ENCODE assay signal across 18 cellular contexts in genomic region chr14:69539631-69540410, GRCh38. TPM values are rescaled to one million over a fixed set of nuclear protein-coding genes. Genes with fewer than 3 reads are reported as not detected.
DNase-seq lines count a peak whose midpoint lies in the region; ATAC-seq and TF ChIP-seq lines count a peak whose summit lies in the region.
"Had no signal": no experiment of that assay in that cellular context is flagged by ENCODE, and none has a peak within 500 bp of the region (broad histone marks: within the 10 kb centered on the region; RNA-seq: fewer than 3 reads in every experiment).

No MANE protein-coding gene starts in this region.

- H3K9me3 ChIP-seq in adipocyte (ENCODE audit: control insufficient read depth, low read length) (peaks cover 6% of the 10 kb centered on the region), upper lobe of left lung (peaks cover 0 to 5% (median 2%) of the 10 kb centered on the region in 4 donors)

- H3K27me3 ChIP-seq in adipocyte (replicated peaks; ENCODE audit: control insufficient read depth, insufficient read depth, low read length): peaks cover 3% of the 10 kb centered on the region
- no peaks in the 10 kb centered on the region for H3K27me3 ChIP-seq in upper lobe of left lung

- H3K27ac Mint-ChIP-seq in glutamatergic neuron (ENCODE audit: unreplicated experiment): peak overlapping the region; percentile 43
- H3K27ac Mint-ChIP-seq: activated naive CD4-positive, alpha-beta T cell treated with anti-CD3 and anti-CD28 coated beads, Interleukin-2, amount 50 U/mL, for 24 hours; dendritic cell treated with granulocyte-macrophage colony-stimulating factor and Interleukin-4, amounts not matched to agents 40 ng/mL and 50 ng/mL, for 4 days; IgD-negative memory B cell; memory B cell had no signal

- DNase-seq in SIG-M5 treated with dmso at 0.1 percent for 504 hours (lab: John Stamatoyannopoulos, UW; ENCODE audit: unreplicated experiment) (peak; percentile 16), SIG-M5 (lab: John Stamatoyannopoulos, UW) (no peak), adipocyte (ENCODE audit: low read depth) (peak; percentile 46), glutamatergic neuron (no peak), upper lobe of left lung (peak; percentile 31 to 87), NCI-H2227 (lab: John Stamatoyannopoulos, UW; ENCODE audit: unreplicated experiment) (no peak), OCI-M2 (lab: John Stamatoyannopoulos, UW; ENCODE audit: unreplicated experiment) (no peak), NCI-H128 (lab: John Stamatoyannopoulos, UW; ENCODE audit: unreplicated experiment) (no peak)
- DNase-seq: activated CD8-positive, alpha-beta memory T cell treated with anti-CD3 and anti-CD28 coated beads for 24 hours; H7; posterior cingulate gyrus; stimulated activated CD4-positive, alpha-beta T cell treated with anti-CD3 and anti-CD28 coated beads, Interleukin-4, amount 100 ng/mL, for 4 hours had no signal

- no peak overlapping the region for H3K4me3 Mint-ChIP-seq in glutamatergic neuron (ENCODE audit: unreplicated experiment)
- H3K4me3 Mint-ChIP-seq: activated naive CD4-positive, alpha-beta T cell treated with anti-CD3 and anti-CD28 coated beads, Interleukin-2, amount 50 U/mL, for 24 hours; dendritic cell treated with granulocyte-macrophage colony-stimulating factor and Interleukin-4, amounts not matched to agents 40 ng/mL and 50 ng/mL, for 4 days; IgD-negative memory B cell; memory B cell had no signal

- H3K4me3 ChIP-seq in adipocyte (ENCODE audit: low read length) (peak overlapping the region; percentile 20), upper lobe of left lung (no peak overlapping the region)
- H3K4me3 ChIP-seq: PC-9 had no signal

- no peak for TF ChIP-seq POLR2A in upper lobe of left lung (IDR thresholded peaks at IDR 0.05)

- peaks cover 13% of the 10 kb centered on the region for H3K4me1 Mint-ChIP-seq in glutamatergic neuron (ENCODE audit: low read depth, unreplicated experiment)
- H3K4me1 Mint-ChIP-seq: activated naive CD4-positive, alpha-beta T cell treated with anti-CD3 and anti-CD28 coated beads, Interleukin-2, amount 50 U/mL, for 24 hours had no signal

- H3K27me3 Mint-ChIP-seq in glutamatergic neuron (ENCODE audit: unreplicated experiment): no peaks in the 10 kb centered on the region

- peak; percentile 67 to 70 for ATAC-seq in upper lobe of left lung (ENCODE audit: low FRiP score in 2 of 2)

- H3K4me1 ChIP-seq in adipocyte (ENCODE audit: control insufficient read depth, insufficient read depth, low read length) (peaks cover 13% of the 10 kb centered on the region), upper lobe of left lung (peaks cover 0 to 12% (median 2%) of the 10 kb centered on the region in 4 donors)

- H3K36me3 Mint-ChIP-seq in glutamatergic neuron (ENCODE audit: unreplicated experiment): peaks cover 4% of the 10 kb centered on the region
- H3K36me3 Mint-ChIP-seq: activated naive CD4-positive, alpha-beta T cell treated with anti-CD3 and anti-CD28 coated beads, Interleukin-2, amount 50 U/mL, for 24 hours; memory B cell had no signal

- WGBS in upper lobe of left lung, 2 donors: 47 to 61% methylated on average over 6 of the region's 6 CpGs

- peak in 1 of 4 donors; percentile 31 for TF ChIP-seq EP300 in upper lobe of left lung (IDR thresholded peaks at IDR 0.05)

- no peak for TF ChIP-seq CTCF in glutamatergic neuron (IDR thresholded peaks at IDR 0.05; ENCODE audit: partially characterized antibody, unreplicated experiment)
- TF ChIP-seq CTCF in upper lobe of left lung (IDR thresholded peaks at IDR 0.05): no peak

- peaks cover 4% of the 10 kb centered on the region for H3K9me3 Mint-ChIP-seq in glutamatergic neuron (ENCODE audit: unreplicated experiment)
- H3K9me3 Mint-ChIP-seq: activated naive CD4-positive, alpha-beta T cell treated with anti-CD3 and anti-CD28 coated beads, Interleukin-2, amount 50 U/mL, for 24 hours; dendritic cell treated with granulocyte-macrophage colony-stimulating factor and Interleukin-4, amounts not matched to agents 40 ng/mL and 50 ng/mL, for 4 days; memory B cell had no signal

- H3K9ac ChIP-seq in adipocyte (ENCODE audit: low read length): peak overlapping the region; percentile 44

- H3K36me3 ChIP-seq in adipocyte (ENCODE audit: control insufficient read depth, insufficient read depth, low read length, severe bottlenecking): no peaks in the 10 kb centered on the region
- H3K36me3 ChIP-seq in upper lobe of left lung: no peaks in the 10 kb centered on the region

- peak overlapping the region in 3 of 4 donors; percentile 54 to 62 (median 57) for H3K27ac ChIP-seq in upper lobe of left lung
- H3K27ac ChIP-seq: 22Rv1, PC-9 had no signal

RNA-seq across cellular contexts. Expression of gene CCDC177, which starts 34.9 kb away (rescaled TPM):
- total RNA-seq in glutamatergic neuron (ENCODE audit: unreplicated experiment) (7.8 TPM), upper lobe of left lung (not detected)
- total RNA-seq: PC-9 had no signal

RNA-seq across cellular contexts. Expression of gene PLEKHD1, which starts 55.3 kb away (rescaled TPM):
- total RNA-seq in glutamatergic neuron (ENCODE audit: unreplicated experiment): 1.3 TPM
- total RNA-seq in upper lobe of left lung: 1 to 10 TPM in 2 of 6 donors, under 1 TPM in 4; under 0.01 to 1.7 (median 0.70) TPM

Comparison
In these comparisons a context has a peak if more than half of its experiments do, and no peak if none do; other contexts are left out.
1. DNase-seq: peak in SIG-M5 treated with dmso at 0.1 percent for 504 hours (single experiment), adipocyte (single experiment) and upper lobe of left lung (2 of 2); none in SIG-M5 (single experiment), glutamatergic neuron (single experiment), NCI-H2227 (single experiment), OCI-M2 (single experiment) and NCI-H128 (single experiment).